Comparison of ENCODE assay signal across 9 cellular contexts in genomic region chr20:36541227-36542018, GRCh38. TPM values are rescaled to one million over a fixed set of nuclear protein-coding genes. Genes with fewer than 3 reads are reported as not detected.
DNase-seq lines count a peak whose midpoint lies in the region; ATAC-seq, FAIRE-seq and TF ChIP-seq lines count a peak whose summit lies in the region.
"Had no signal": no experiment of that assay in that cellular context is flagged by ENCODE, and none has a peak within 500 bp of the region (broad histone marks: within the 10 kb centered on the region; RNA-seq: fewer than 3 reads in every experiment).

Gene MYL9 (plus strand): TSS chr20:36541519. CDS start chr20:36544885, 3,366 bp downstream.

- H3K9me3 ChIP-seq in colonic mucosa = no peaks in the 10 kb centered on the region

- H3K4me3 ChIP-seq in colonic mucosa = peak within 1 kb of the TSS; percentile 55

- ATAC-seq in stimulated activated naive B cell treated with anti-CD40 and anti-IgM and Interleukin-4, amounts not matched to agents 10 μg/mL and 1 μg/mL and 100 μg/mL, for 72 hours (replicated peaks) = peak; percentile 72 to 80
- ATAC-seq in GM18517 (IDR thresholded peaks at IDR 0.05; ENCODE audit: unreplicated experiment) = no peak

- H3K4me3 Mint-ChIP-seq in stimulated activated naive B cell treated with anti-CD40 and anti-IgM and Interleukin-4, amounts not matched to agents 10 μg/mL and 1 μg/mL and 100 μg/mL, for 72 hours = peak within 1 kb of the TSS; percentile 62 to 79
- H3K4me3 Mint-ChIP-seq: activated T-cell treated with anti-CD3 and anti-CD28 coated beads, Interleukin-2, amount 50 U/mL, for 4 hours had no signal

- H3K27me3 Mint-ChIP-seq in stimulated activated naive B cell treated with anti-CD40 and anti-IgM and Interleukin-4, amounts not matched to agents 10 μg/mL and 1 μg/mL and 100 μg/mL, for 72 hours = no peaks in the 10 kb centered on the region

- intact Hi-C loops in colonic mucosa (cut with DNase I) = no loop called here

- peak; percentile 51 for DNase-seq in 8988T
- DNase-seq in HTR-8/SVneo (ENCODE audit: insufficient read length, low spot score) = peak; percentile 95
- peak; percentile 80 for DNase-seq in colonic mucosa
- DNase-seq in kidney tubule cell (ENCODE audit: low spot score) = peak; percentile 48
- no peak for DNase-seq in stimulated activated naive B cell treated with anti-CD40 and anti-IgM and Interleukin-4, amounts not matched to agents 10 μg/mL and 1 μg/mL and 100 μg/mL, for 72 hours
- no peak for DNase-seq in NCI-H1694 treated with DMSO at 0.1 percent for 48 hours (lab: John Stamatoyannopoulos, UW)
- no peak for DNase-seq in DMS153 treated with DMSO at 0.1 percent for 48 hours (lab: John Stamatoyannopoulos, UW; ENCODE audit: unreplicated experiment)
- DNase-seq: activated T-cell treated with anti-CD3 and anti-CD28 coated beads, Interleukin-2, amount 50 U/mL, for 4 hours had no signal

- no peaks in the 10 kb centered on the region for H3K9me3 Mint-ChIP-seq in stimulated activated naive B cell treated with anti-CD40 and anti-IgM and Interleukin-4, amounts not matched to agents 10 μg/mL and 1 μg/mL and 100 μg/mL, for 72 hours
- H3K9me3 Mint-ChIP-seq: activated T-cell treated with anti-CD3 and anti-CD28 coated beads, Interleukin-2, amount 50 U/mL, for 4 hours had no signal

- H3K27ac ChIP-seq in colonic mucosa = peak within 1 kb of the TSS; percentile 80

- no peaks in the 10 kb centered on the region for H3K27me3 ChIP-seq in colonic mucosa

- H3K36me3 Mint-ChIP-seq in stimulated activated naive B cell treated with anti-CD40 and anti-IgM and Interleukin-4, amounts not matched to agents 10 μg/mL and 1 μg/mL and 100 μg/mL, for 72 hours = no peaks in the 10 kb centered on the region

- H3K4me1 ChIP-seq in colonic mucosa = no peaks in the 10 kb centered on the region

- no peak for TF ChIP-seq CTCF in colonic mucosa (IDR thresholded peaks at IDR 0.05)

- H3K9ac ChIP-seq in colonic mucosa (ENCODE audit: low read depth in 2 of 2, low read length in 2 of 2) = peak within 1 kb of the TSS; percentile 66 to 91

- no peaks in the 10 kb centered on the region for H3K36me3 ChIP-seq in colonic mucosa

- H3K4me1 Mint-ChIP-seq in stimulated activated naive B cell treated with anti-CD40 and anti-IgM and Interleukin-4, amounts not matched to agents 10 μg/mL and 1 μg/mL and 100 μg/mL, for 72 hours = peaks cover 9 to 46% of the 10 kb centered on the region in 2 donors

- H3K27ac Mint-ChIP-seq in stimulated activated naive B cell treated with anti-CD40 and anti-IgM and Interleukin-4, amounts not matched to agents 10 μg/mL and 1 μg/mL and 100 μg/mL, for 72 hours = peak within 1 kb of the TSS; percentile 69

- peak; percentile 96 for FAIRE-seq in HTR-8/SVneo (lab: Jason Lieb, UNC)

RNA-seq across cellular contexts. Expression of gene MYL9, which starts in this region (rescaled TPM):
- total RNA-seq in colonic mucosa = 100 to 1,000 TPM in 1 of 2 donors, 10 to 100 TPM in 1; 49.3 to 582 TPM

Comparison
In these comparisons a context has a peak if more than half of its experiments do, and no peak if none do; other contexts are left out.
1. DNase-seq: peak in 8988T (single experiment), HTR-8/SVneo (single experiment), colonic mucosa (single experiment) and kidney tubule cell (single experiment); none in stimulated activated naive B cell treated with anti-CD40 and anti-IgM and Interleukin-4, amounts not matched to agents 10 μg/mL and 1 μg/mL and 100 μg/mL, for 72 hours (single experiment), NCI-H1694 treated with DMSO at 0.1 percent for 48 hours (single experiment) and DMS153 treated with DMSO at 0.1 percent for 48 hours (single experiment).